In genomic region chr7:144085978-144086377, GRCh38 we compare ENCODE assay signal across 34 cellular contexts. TPM values are rescaled to one million over a fixed set of nuclear protein-coding genes. Genes with fewer than 3 reads are reported as not detected.
"Had no signal": no experiment of that assay in that cellular context is flagged by ENCODE, and none has a peak within 500 bp of the region (broad histone marks: within the 10 kb centered on the region; RNA-seq: fewer than 3 reads in every experiment).

Gene OR2A12 (plus strand): TSS chr7:144086278. CDS start chr7:144095108, 8,830 bp downstream.

- FAIRE-seq: endometrium, islet of Langerhans, keratinocyte had no signal

- H3K9me3 ChIP-seq: colonic mucosa, gastrocnemius medialis had no signal

- ATAC-seq: effector memory CD8-positive, alpha-beta T cell; esophagus mucosa; gastrocnemius medialis; heart right ventricle; left cardiac atrium; left lung; left ventricle myocardium superior; mucosa of descending colon had no signal

- H3K4me3 ChIP-seq: colonic mucosa, esophagus squamous epithelium, gastrocnemius medialis, heart right ventricle, left lung, lower lobe of right lung, mucosa of descending colon had no signal

- H3K4me1 ChIP-seq: colonic mucosa, esophagus squamous epithelium, gastrocnemius medialis, heart right ventricle, left lung, lower lobe of right lung had no signal

- H3K27me3 ChIP-seq: colonic mucosa, esophagus squamous epithelium, gastrocnemius medialis, heart right ventricle had no signal

- H3K36me3 ChIP-seq: colonic mucosa, esophagus squamous epithelium, gastrocnemius medialis, heart right ventricle, left lung, lower lobe of right lung had no signal

- DNase-seq: colonic mucosa; cortex of kidney; effector CD8-positive, alpha-beta T cell; effector memory CD8-positive, alpha-beta T cell; endodermal cell; erythroblast; esophagus squamous epithelium; foreskin fibroblast; foreskin melanocyte; gastrocnemius medialis; glutamatergic neuron; head of caudate nucleus; heart right ventricle; hippocampal formation; left cardiac atrium; left ventricle myocardium superior; lower lobe of right lung; mesenchymal stem cell; mucosa of descending colon; naive B cell had no signal

- H3K27ac ChIP-seq: colonic mucosa, epithelial cell of prostate, esophagus squamous epithelium, gastrocnemius medialis, heart right ventricle, left lung, lower lobe of right lung had no signal

RNA-seq across cellular contexts. Expression of gene OR2A12, which starts in this region (rescaled TPM):
- total RNA-seq: colonic mucosa, dermis microvascular lymphatic vessel endothelial cell, endodermal cell, esophagus mucosa, esophagus squamous epithelium, gastrocnemius medialis, glomerular endothelial cell, heart right ventricle, kidney epithelial cell, left cardiac atrium, left lung, left ventricle myocardium superior, lower leg skin, lower lobe of right lung, lung microvascular endothelial cell, mesenteric fat pad, mesothelial cell of epicardium, mucosa of descending colon, myocyte had no signal
- polyA plus RNA-seq: heart right ventricle, keratinocyte had no signal
